14 cellular contexts compared by ENCODE assay signal in genomic region chr16:722835-723633, GRCh38. TPM values are rescaled to one million over a fixed set of nuclear protein-coding genes. Genes with fewer than 3 reads are reported as not detected.
DNase-seq lines count a peak whose midpoint lies in the region; ATAC-seq, FAIRE-seq and TF ChIP-seq lines count a peak whose summit lies in the region.
"Had no signal": no experiment of that assay in that cellular context is flagged by ENCODE, and none has a peak within 500 bp of the region (broad histone marks: within the 10 kb centered on the region; RNA-seq: fewer than 3 reads in every experiment).

No MANE protein-coding gene starts in this region.

- in situ Hi-C loops in ACHN (cut with HindIII; ENCODE audit: low pct_ligation_motif_present, low pct_unique_long_range_greater_than_20kb, low sequenced_read_pairs), result no loop called here

- CTCF ChIA-PET in activated CD8-positive, alpha-beta T cell treated with anti-CD3 and anti-CD28 coated beads for 36 hours (lab: Charles Lee), result interaction anchor here (1.3 to 19.6 kb wide), 5 partner anchors 10 to 19 kb away, joined by 3 to 207 read pairs (median 15); partner anchors contain the start of genes CIAO3 and METRN
- CTCF ChIA-PET in activated CD8-positive, alpha-beta T cell treated with anti-CD3 and anti-CD28 coated beads, Interleukin-2, amount 10 ng/mL, durations not matched to agents 7 days and 5 days (lab: Charles Lee), result interaction anchor here (1.3 to 1.9 kb wide), 2 partner anchors 10 to 18 kb away, joined by 4 to 8 read pairs; partner anchors contain the start of gene CIAO3
- CTCF ChIA-PET in HCT116 (lab: Charles Lee), result interaction anchor here (0.5 to 2.4 kb wide), 2 partner anchors 11 to 341 kb away, joined by 3 to 10 read pairs; no protein-coding TSS in a partner anchor

- no peaks in the 10 kb centered on the region for H3K9me3 Mint-ChIP-seq in activated CD8-positive, alpha-beta T cell treated with anti-CD3 and anti-CD28 coated beads for 36 hours
- no peaks in the 10 kb centered on the region for H3K9me3 Mint-ChIP-seq in activated CD8-positive, alpha-beta T cell treated with anti-CD3 and anti-CD28 coated beads, Interleukin-2, amount 10 ng/mL, durations not matched to agents 7 days and 5 days (ENCODE audit: insufficient read depth)
- H3K9me3 Mint-ChIP-seq in astrocyte (ENCODE audit: unreplicated experiment), result no peaks in the 10 kb centered on the region
- no peaks in the 10 kb centered on the region for H3K9me3 Mint-ChIP-seq in stimulated activated effector memory CD8-positive, alpha-beta T cell treated with anti-CD3 and anti-CD28 coated beads, Interleukin-12 subunit alpha, Interleukin-12 subunit beta, amount 100 ng/mL, for 72 hours

- H3K4me3 ChIP-seq in HCT116 (replicated peaks in 1 of 2; ENCODE audit: low read depth in 1 of 2, low read length in 2 of 2) (no peak overlapping the region), astrocyte (ENCODE audit: insufficient read depth, low read depth, low read length) (no peak overlapping the region)
- H3K4me3 ChIP-seq: esophagus muscularis mucosa had no signal

- H3K9me3 ChIP-seq in HCT116 (ENCODE audit: control insufficient read depth in 1 of 2, insufficient read depth in 1 of 2, low read depth in 1 of 2, low read length in 2 of 2) (no peaks in the 10 kb centered on the region), astrocyte (ENCODE audit: insufficient read depth, low read depth, low read length) (no peaks in the 10 kb centered on the region)
- H3K9me3 ChIP-seq: esophagus muscularis mucosa had no signal

- FAIRE-seq in astrocyte (lab: Jason Lieb, UNC), result no peak

- POLR2A ChIA-PET in activated CD8-positive, alpha-beta T cell treated with anti-CD3 and anti-CD28 coated beads for 36 hours (lab: Charles Lee), result interaction anchor here (0.7 to 8.1 kb wide), 6 partner anchors 11 to 81 kb away, joined by 3 to 84 read pairs (median 3); partner anchors contain the start of gene CIAO3
- POLR2A ChIA-PET in activated CD8-positive, alpha-beta T cell treated with anti-CD3 and anti-CD28 coated beads, Interleukin-2, amount 10 ng/mL, durations not matched to agents 7 days and 5 days (lab: Charles Lee), result interaction anchor here (0.5 to 0.6 kb wide), 2 partner anchors 86 to 1500 kb away, joined by 4 read pairs; partner anchors contain the start of gene E4F1
- POLR2A ChIA-PET in HCT116 (lab: Charles Lee), result no interaction called here

- H3K4me1 ChIP-seq in HCT116 (ENCODE audit: control insufficient read depth in 1 of 2, insufficient read depth in 2 of 2, low read length in 2 of 2) (peaks cover 26 to 63% of the 10 kb centered on the region in 2 experiments), astrocyte (ENCODE audit: insufficient read depth, low read length) (peaks cover 27% of the 10 kb centered on the region)

- RAD21 ChIA-PET in HCT116 (lab: Charles Lee; ENCODE audit: low non-redundant PET in 1 of 2, low total read pairs in 2 of 2, uncharacterized antibody in 2 of 2, unreplicated experiment in 2 of 2), result no interaction called here

- H2AFZ ChIP-seq in HCT116 (ENCODE audit: low read depth, low read length, poor library complexity, severe bottlenecking), result no peak overlapping the region
- no peak overlapping the region for H2AFZ ChIP-seq in astrocyte (ENCODE audit: low read depth, low read length)

- intact Hi-C loops in activated CD8-positive, alpha-beta T cell treated with anti-CD3 and anti-CD28 coated beads for 36 hours (cut with micrococcal nuclease), result no loop called here
- intact Hi-C loops in HCT116 (cut with micrococcal nuclease), result no loop called here

- peak overlapping the region; percentile 64 for H3K4me3 Mint-ChIP-seq in activated CD8-positive, alpha-beta T cell treated with anti-CD3 and anti-CD28 coated beads for 36 hours
- H3K4me3 Mint-ChIP-seq in activated CD8-positive, alpha-beta T cell treated with anti-CD3 and anti-CD28 coated beads, Interleukin-2, amount 10 ng/mL, durations not matched to agents 7 days and 5 days, result no peak overlapping the region
- peak overlapping the region; percentile 50 for H3K4me3 Mint-ChIP-seq in astrocyte (ENCODE audit: unreplicated experiment)
- H3K4me3 Mint-ChIP-seq in stimulated activated effector memory CD8-positive, alpha-beta T cell treated with anti-CD3 and anti-CD28 coated beads, Interleukin-12 subunit alpha, Interleukin-12 subunit beta, amount 100 ng/mL, for 72 hours, result peak overlapping the region; percentile 80

- no TSS peak for BruUV-seq in HCT116 (replicated peaks; lab: Mats Ljungman, UMichigan)

- ATAC-seq in activated CD8-positive, alpha-beta T cell treated with anti-CD3 and anti-CD28 coated beads for 36 hours, result no peak
- no peak for ATAC-seq in activated CD8-positive, alpha-beta T cell treated with anti-CD3 and anti-CD28 coated beads, Interleukin-2, amount 10 ng/mL, durations not matched to agents 7 days and 5 days
- no peak for ATAC-seq in HCT116
- ATAC-seq in stimulated activated effector memory CD8-positive, alpha-beta T cell treated with anti-CD3 and anti-CD28 coated beads, Interleukin-12 subunit alpha, Interleukin-12 subunit beta, amount 100 ng/mL, for 72 hours, result no peak

- H3K36me3 ChIP-seq in HCT116 (ENCODE audit: control insufficient read depth in 1 of 2, insufficient read depth in 2 of 2, low read length in 2 of 2), result no peaks in the 10 kb centered on the region
- H3K36me3 ChIP-seq in astrocyte (ENCODE audit: insufficient read depth, low read length), result no peaks in the 10 kb centered on the region

- TF ChIP-seq POLR2A in HCT116 (IDR thresholded peaks at IDR 0.05; ENCODE audit: borderline replicate concordance, extremely low read depth, insufficient read depth, insufficient read length), result no peak

- H3K9me2 ChIP-seq in HCT116 (ENCODE audit: insufficient read depth), result no peaks in the 10 kb centered on the region

- H4K20me1 ChIP-seq in HCT116 (ENCODE audit: insufficient read depth) (no peaks in the 10 kb centered on the region), astrocyte (ENCODE audit: insufficient read depth, low read length) (peaks cover 30% of the 10 kb centered on the region)

- no peak for TF ChIP-seq CTCF in activated CD8-positive, alpha-beta T cell treated with anti-CD3 and anti-CD28 coated beads for 36 hours (IDR thresholded peaks at IDR 0.05)
- TF ChIP-seq CTCF in HCT116 (IDR thresholded peaks at IDR 0.05 in 2 of 3, conservative IDR thresholded peaks at IDR 0.05 in 1 of 3; ENCODE audit: borderline replicate concordance in 1 of 3, insufficient read depth in 1 of 3, low read depth in 2 of 3, low read length in 2 of 3) (no peak), astrocyte (IDR thresholded peaks at IDR 0.05; ENCODE audit: insufficient read depth, low read depth, low read length) (no peak)

- H3K4me1 Mint-ChIP-seq in activated CD8-positive, alpha-beta T cell treated with anti-CD3 and anti-CD28 coated beads for 36 hours (ENCODE audit: low read depth), result peaks cover 22% of the 10 kb centered on the region
- H3K4me1 Mint-ChIP-seq in activated CD8-positive, alpha-beta T cell treated with anti-CD3 and anti-CD28 coated beads, Interleukin-2, amount 10 ng/mL, durations not matched to agents 7 days and 5 days (ENCODE audit: low read depth), result peaks cover 20% of the 10 kb centered on the region
- H3K4me1 Mint-ChIP-seq in astrocyte (ENCODE audit: low read depth, unreplicated experiment), result no peaks in the 10 kb centered on the region
- H3K4me1 Mint-ChIP-seq in stimulated activated effector memory CD8-positive, alpha-beta T cell treated with anti-CD3 and anti-CD28 coated beads, Interleukin-12 subunit alpha, Interleukin-12 subunit beta, amount 100 ng/mL, for 72 hours, result peaks cover 27% of the 10 kb centered on the region

- H3K27ac Mint-ChIP-seq in activated CD8-positive, alpha-beta T cell treated with anti-CD3 and anti-CD28 coated beads for 36 hours, result no peak overlapping the region
- no peak overlapping the region for H3K27ac Mint-ChIP-seq in activated CD8-positive, alpha-beta T cell treated with anti-CD3 and anti-CD28 coated beads, Interleukin-2, amount 10 ng/mL, durations not matched to agents 7 days and 5 days
- H3K27ac Mint-ChIP-seq in astrocyte (ENCODE audit: unreplicated experiment), result no peak overlapping the region
- no peak overlapping the region for H3K27ac Mint-ChIP-seq in stimulated activated effector memory CD8-positive, alpha-beta T cell treated with anti-CD3 and anti-CD28 coated beads, Interleukin-12 subunit alpha, Interleukin-12 subunit beta, amount 100 ng/mL, for 72 hours

- H3K36me3 Mint-ChIP-seq in activated CD8-positive, alpha-beta T cell treated with anti-CD3 and anti-CD28 coated beads for 36 hours (ENCODE audit: low read depth), result no peaks in the 10 kb centered on the region
- no peaks in the 10 kb centered on the region for H3K36me3 Mint-ChIP-seq in activated CD8-positive, alpha-beta T cell treated with anti-CD3 and anti-CD28 coated beads, Interleukin-2, amount 10 ng/mL, durations not matched to agents 7 days and 5 days (ENCODE audit: low read depth)
- H3K36me3 Mint-ChIP-seq in astrocyte (ENCODE audit: low read depth, unreplicated experiment), result no peaks in the 10 kb centered on the region
- H3K36me3 Mint-ChIP-seq in stimulated activated effector memory CD8-positive, alpha-beta T cell treated with anti-CD3 and anti-CD28 coated beads, Interleukin-12 subunit alpha, Interleukin-12 subunit beta, amount 100 ng/mL, for 72 hours, result peaks cover 11% of the 10 kb centered on the region

- H3K27ac ChIP-seq in HCT116 (ENCODE audit: low read depth, low read length), result no peak overlapping the region
- no peak overlapping the region for H3K27ac ChIP-seq in astrocyte (ENCODE audit: low read depth, low read length)
- H3K27ac ChIP-seq: brain microvascular endothelial cell, esophagus muscularis mucosa had no signal

- no peak for TF ChIP-seq RAD21 in HCT116 (IDR thresholded peaks at IDR 0.05; ENCODE audit: low read depth)

- H3K9ac ChIP-seq in HCT116 (ENCODE audit: low read length), result no peak overlapping the region
- H3K9ac ChIP-seq in astrocyte (ENCODE audit: low read length), result no peak overlapping the region

- H3K79me2 ChIP-seq in HCT116 (ENCODE audit: insufficient read depth, low read length) (peaks cover 10% of the 10 kb centered on the region; the same call in 1 of the 2 replicates), astrocyte (ENCODE audit: insufficient read depth, low read length) (no peaks in the 10 kb centered on the region)

- H3K27me3 Mint-ChIP-seq in activated CD8-positive, alpha-beta T cell treated with anti-CD3 and anti-CD28 coated beads for 36 hours, result no peaks in the 10 kb centered on the region
- no peaks in the 10 kb centered on the region for H3K27me3 Mint-ChIP-seq in activated CD8-positive, alpha-beta T cell treated with anti-CD3 and anti-CD28 coated beads, Interleukin-2, amount 10 ng/mL, durations not matched to agents 7 days and 5 days (ENCODE audit: low read depth)
- no peaks in the 10 kb centered on the region for H3K27me3 Mint-ChIP-seq in astrocyte (ENCODE audit: low read depth, unreplicated experiment)

- H3K4me2 ChIP-seq in HCT116 (ENCODE audit: low read length), result peak overlapping the region; percentile 4; the same call in 1 of the 2 replicates
- no peak overlapping the region for H3K4me2 ChIP-seq in astrocyte (ENCODE audit: low read length)

- no peak for DNase-seq in activated CD8-positive, alpha-beta T cell treated with anti-CD3 and anti-CD28 coated beads for 36 hours
- DNase-seq in activated CD8-positive, alpha-beta T cell treated with anti-CD3 and anti-CD28 coated beads, Interleukin-2, amount 10 ng/mL, durations not matched to agents 7 days and 5 days, result no peak
- DNase-seq in HCT116 (ENCODE audit: low read depth, low spot score), result no peak
- no peak for DNase-seq in astrocyte (ENCODE audit: low read depth)
- no peak for DNase-seq in stimulated activated effector memory CD8-positive, alpha-beta T cell treated with anti-CD3 and anti-CD28 coated beads, Interleukin-12 subunit alpha, Interleukin-12 subunit beta, amount 100 ng/mL, for 72 hours (ENCODE audit: low spot score in 2 of 2)
- DNase-seq in NCI-H2107 treated with DMSO at 0.1 percent for 48 hours (lab: John Stamatoyannopoulos, UW; ENCODE audit: unreplicated experiment), result no peak
- no peak for DNase-seq in ACHN
- DNase-seq in RKO (ENCODE audit: low spot score), result no peak
- DNase-seq: activated gamma-delta T cell; brain microvascular endothelial cell; NCI-H2029; NCI-H510A treated with DMSO at 0.1 percent for 48 hours; stimulated activated naive CD4-positive, alpha-beta T cell treated with Interleukin-2 at 50 U/mL for 16 hours had no signal

- no peaks in the 10 kb centered on the region for H3K27me3 ChIP-seq in HCT116 (ENCODE audit: insufficient read depth, low read length)
- H3K27me3 ChIP-seq in astrocyte (ENCODE audit: insufficient read depth, low read length), result no peaks in the 10 kb centered on the region
- H3K27me3 ChIP-seq: brain microvascular endothelial cell had no signal

RNA-seq across cellular contexts. Expression of gene ANTKMT, which starts 2.1 kb away (rescaled TPM):
- 10 to 100 TPM; 34.3 to 38.4 TPM for total RNA-seq in activated CD8-positive, alpha-beta T cell treated with anti-CD3 and anti-CD28 coated beads for 36 hours
- total RNA-seq in activated CD8-positive, alpha-beta T cell treated with anti-CD3 and anti-CD28 coated beads, Interleukin-2, amount 10 ng/mL, durations not matched to agents 7 days and 5 days, result 10 to 100 TPM; 12.3 to 14.2 TPM
- total RNA-seq in HCT116 (2021; ENCODE audit: unreplicated experiment) (65.4 TPM), astrocyte (22.6 and 26.6 TPM in 2 replicates)
- 27.5 and 33.3 TPM in 2 replicates for polyA plus RNA-seq in HCT116 (2012)

RNA-seq across cellular contexts. Expression of gene CCDC78, which starts 3.2 kb away (rescaled TPM):
- 1 to 10 TPM; 4.6 to 5.7 TPM for total RNA-seq in activated CD8-positive, alpha-beta T cell treated with anti-CD3 and anti-CD28 coated beads for 36 hours
- 1 to 10 TPM; 3.9 TPM for total RNA-seq in activated CD8-positive, alpha-beta T cell treated with anti-CD3 and anti-CD28 coated beads, Interleukin-2, amount 10 ng/mL, durations not matched to agents 7 days and 5 days
- 22.9 TPM for total RNA-seq in HCT116 (2021; ENCODE audit: unreplicated experiment)
- polyA plus RNA-seq in HCT116 (2012), result 6.8 and 7.7 TPM in 2 replicates
- total RNA-seq in astrocyte, result 2.1 and 4.7 TPM in 2 replicates

RNA-seq across cellular contexts. Expression of gene HAGHL, which starts 3.9 kb away (rescaled TPM):
- 10 to 100 TPM; 28.8 to 32.6 TPM for total RNA-seq in activated CD8-positive, alpha-beta T cell treated with anti-CD3 and anti-CD28 coated beads for 36 hours
- 10 to 100 TPM in 1 of 2 experiments, 1 to 10 TPM in 1; 8.4 to 11.2 TPM for total RNA-seq in activated CD8-positive, alpha-beta T cell treated with anti-CD3 and anti-CD28 coated beads, Interleukin-2, amount 10 ng/mL, durations not matched to agents 7 days and 5 days
- total RNA-seq in HCT116 (2021; ENCODE audit: unreplicated experiment), result 74.8 TPM
- polyA plus RNA-seq in HCT116 (2012), result 56.8 and 61.7 TPM in 2 replicates
- 15.5 and 17.6 TPM in 2 replicates for total RNA-seq in astrocyte

RNA-seq across cellular contexts. Expression of gene METRN, which starts 8.1 kb away (rescaled TPM):
- 10 to 100 TPM; 37.2 to 43.1 TPM for total RNA-seq in activated CD8-positive, alpha-beta T cell treated with anti-CD3 and anti-CD28 coated beads for 36 hours
- 10 to 100 TPM in 1 of 2 experiments, 1 to 10 TPM in 1; 8.1 to 10.6 TPM for total RNA-seq in activated CD8-positive, alpha-beta T cell treated with anti-CD3 and anti-CD28 coated beads, Interleukin-2, amount 10 ng/mL, durations not matched to agents 7 days and 5 days
- 193 TPM for total RNA-seq in HCT116 (2021; ENCODE audit: unreplicated experiment)
- polyA plus RNA-seq in HCT116 (2012), result 121 and 125 TPM in 2 replicates
- total RNA-seq in astrocyte, result 30.1 and 31.5 TPM in 2 replicates

RNA-seq across cellular contexts. Expression of gene FBXL16, which starts 17.4 kb away (rescaled TPM):
- total RNA-seq in activated CD8-positive, alpha-beta T cell treated with anti-CD3 and anti-CD28 coated beads for 36 hours, result 1 to 10 TPM; 5.9 to 8.0 TPM
- 1 to 10 TPM; 5.9 to 7.3 TPM for total RNA-seq in activated CD8-positive, alpha-beta T cell treated with anti-CD3 and anti-CD28 coated beads, Interleukin-2, amount 10 ng/mL, durations not matched to agents 7 days and 5 days
- total RNA-seq in HCT116 (2021; ENCODE audit: unreplicated experiment) (49.7 TPM), astrocyte (3.7 and 5.2 TPM in 2 replicates)
- 32.0 and 36.7 TPM in 2 replicates for polyA plus RNA-seq in HCT116 (2012)
